Comparison of ENCODE assay signal across 12 cellular contexts in the genomic region with DNA sequence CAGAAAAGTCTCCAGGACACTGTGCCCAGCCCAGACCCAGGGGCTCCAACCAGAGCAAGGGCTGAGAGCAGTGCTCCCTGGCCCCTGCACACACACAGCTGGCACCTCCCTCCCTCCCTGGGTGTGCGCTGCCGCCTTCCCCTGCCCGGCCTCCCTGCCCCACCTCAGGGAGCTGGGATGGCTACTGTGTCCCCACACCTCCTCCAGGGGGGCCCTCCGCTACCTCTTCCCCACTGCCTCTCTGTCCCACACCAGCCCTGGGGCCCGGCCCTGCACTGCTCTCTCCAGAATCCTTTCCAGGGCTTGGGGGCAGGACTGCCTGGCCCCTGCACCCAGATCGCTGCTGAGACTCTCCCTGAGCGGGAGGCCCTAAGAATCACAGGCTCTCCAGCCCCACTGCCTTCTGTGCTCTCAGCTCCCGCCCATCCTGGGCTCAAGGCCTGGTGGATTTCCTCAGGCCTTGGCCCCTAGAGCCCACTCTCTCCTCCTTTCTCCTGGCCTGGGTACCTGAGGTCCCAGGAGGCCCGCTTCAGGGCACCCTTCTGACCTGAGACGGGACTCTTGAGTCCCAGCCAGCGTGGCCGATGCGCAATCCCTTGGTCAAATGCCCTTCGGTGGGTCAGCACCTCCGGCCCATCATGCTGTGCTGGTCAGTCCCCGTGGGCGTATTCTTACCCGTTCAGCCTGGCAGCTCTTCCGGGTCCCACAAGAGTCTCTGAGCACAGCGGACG.
"Had no signal": no experiment of that assay in that cellular context is flagged by ENCODE, and none has a peak within 500 bp of the region (broad histone marks: within the 10 kb centered on the region; RNA-seq: fewer than 3 reads in every experiment).

No MANE protein-coding gene starts in this region.

- H3K27ac Mint-ChIP-seq: activated CD8-positive, alpha-beta T cell treated with anti-CD3 and anti-CD28 coated beads for 36 hours; activated naive CD4-positive, alpha-beta T cell treated with anti-CD3 and anti-CD28 coated beads for 36 hours; activated T-helper 17 cell treated with anti-CD3 and anti-CD28 coated beads, Interleukin-2, amount 50 U/mL, for 72 hours; mesothelial cell of epicardium had no signal

- H3K4me3 Mint-ChIP-seq: activated CD8-positive, alpha-beta T cell treated with anti-CD3 and anti-CD28 coated beads for 36 hours; activated naive CD4-positive, alpha-beta T cell treated with anti-CD3 and anti-CD28 coated beads for 36 hours; activated T-helper 17 cell treated with anti-CD3 and anti-CD28 coated beads, Interleukin-2, amount 50 U/mL, for 72 hours; effector memory CD8-positive, alpha-beta T cell; mesothelial cell of epicardium had no signal

- ATAC-seq: activated CD8-positive, alpha-beta T cell treated with anti-CD3 and anti-CD28 coated beads for 36 hours; activated T-helper 17 cell treated with anti-CD3 and anti-CD28 coated beads, Interleukin-2, amount 50 U/mL, for 72 hours; effector memory CD8-positive, alpha-beta T cell; gastroesophageal sphincter had no signal

- H3K36me3 Mint-ChIP-seq: mesothelial cell of epicardium had no signal

- DNase-seq: activated CD4-positive, alpha-beta T cell treated with anti-CD3 and anti-CD28 coated beads for 1 hour; activated CD8-positive, alpha-beta T cell treated with anti-CD3 and anti-CD28 coated beads for 36 hours; activated naive CD4-positive, alpha-beta T cell treated with anti-CD3 and anti-CD28 coated beads for 36 hours; activated T-cell treated with anti-CD3 and anti-CD28 coated beads for 4 hours; effector memory CD8-positive, alpha-beta T cell; nucleus accumbens; stimulated activated CD4-positive, alpha-beta T cell treated with anti-CD3 and anti-CD28 coated beads, Interleukin-4, amount 100 ng/mL, for 1 hour had no signal

- H3K27ac ChIP-seq: cardiac muscle cell, gastroesophageal sphincter, tibial artery had no signal

- H3K9me3 Mint-ChIP-seq: activated CD8-positive, alpha-beta T cell treated with anti-CD3 and anti-CD28 coated beads for 36 hours; effector memory CD8-positive, alpha-beta T cell had no signal

- H3K27me3 ChIP-seq: cardiac muscle cell, gastroesophageal sphincter had no signal

- H3K4me1 ChIP-seq: gastroesophageal sphincter, tibial artery had no signal

- H3K4me1 Mint-ChIP-seq: mesothelial cell of epicardium had no signal
